ENCODE assay signal across 14 cellular contexts in the genomic region with DNA sequence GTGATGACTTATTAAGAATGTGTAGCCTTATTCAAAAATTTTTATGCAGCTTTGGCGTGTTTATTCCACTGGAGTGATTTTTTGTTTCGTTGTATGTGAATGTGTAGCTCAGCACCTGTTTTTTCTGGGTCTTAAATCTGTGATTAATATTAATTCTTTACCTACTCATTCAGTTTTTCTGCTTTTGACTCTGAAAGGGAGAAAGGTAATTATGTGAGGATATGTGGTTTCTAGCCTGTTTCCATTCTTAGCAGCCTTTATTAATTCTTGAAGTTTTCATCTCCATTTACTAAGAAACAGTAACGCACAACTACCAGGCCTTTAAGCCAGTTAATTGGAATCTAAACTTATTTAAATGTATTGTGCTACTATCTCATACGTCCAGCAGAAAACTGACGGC.
"Had no signal": no experiment of that assay in that cellular context is flagged by ENCODE, and none has a peak within 500 bp of the region (broad histone marks: within the 10 kb centered on the region; RNA-seq: fewer than 3 reads in every experiment).

No MANE protein-coding gene starts in this region.

- H3K27ac Mint-ChIP-seq: activated B cell treated with CpG ODN at 0.5 μM for 24 hours; activated naive CD8-positive, alpha-beta T cell treated with anti-CD3 and anti-CD28 coated beads, Interleukin-2, amount 10 ng/mL, durations not matched to agents 7 days and 5 days had no signal

- FAIRE-seq: TTC549, urothelium cell line had no signal

- H3K4me3 ChIP-seq: colonic mucosa, left ventricle myocardium inferior, mucosa of descending colon, prostate gland had no signal

- H3K4me3 Mint-ChIP-seq: activated B cell treated with CpG ODN at 0.5 μM for 24 hours; activated naive CD8-positive, alpha-beta T cell treated with anti-CD3 and anti-CD28 coated beads, Interleukin-2, amount 10 ng/mL, durations not matched to agents 7 days and 5 days; brain; naive thymus-derived CD4-positive, alpha-beta T cell had no signal

- H3K27me3 Mint-ChIP-seq: activated B cell treated with CpG ODN at 0.5 μM for 24 hours; activated naive CD8-positive, alpha-beta T cell treated with anti-CD3 and anti-CD28 coated beads, Interleukin-2, amount 10 ng/mL, durations not matched to agents 7 days and 5 days; brain; naive thymus-derived CD4-positive, alpha-beta T cell had no signal

- H3K9me3 ChIP-seq: colonic mucosa, left ventricle myocardium inferior, mucosa of descending colon, prostate gland had no signal

- DNase-seq: activated B cell treated with CpG ODN at 0.5 μM for 24 hours; activated effector memory CD4-positive, alpha-beta T cell treated with anti-CD3 and anti-CD28 coated beads, Interleukin-2, amount 50 U/mL, for 16 hours; activated naive CD8-positive, alpha-beta T cell treated with anti-CD3 and anti-CD28 coated beads, Interleukin-2, amount 10 ng/mL, durations not matched to agents 7 days and 5 days; central memory CD4-positive, alpha-beta T cell; colonic mucosa; foreskin fibroblast; left ventricle myocardium inferior; mucosa of descending colon; naive thymus-derived CD4-positive, alpha-beta T cell had no signal

- H3K36me3 ChIP-seq: colonic mucosa, prostate gland had no signal

- ATAC-seq: mucosa of descending colon; naive thymus-derived CD4-positive, alpha-beta T cell; sciatic nerve had no signal

- H3K27ac ChIP-seq: colonic mucosa, left ventricle myocardium inferior, prostate gland had no signal

- H3K9me3 Mint-ChIP-seq: activated B cell treated with CpG ODN at 0.5 μM for 24 hours; activated naive CD8-positive, alpha-beta T cell treated with anti-CD3 and anti-CD28 coated beads, Interleukin-2, amount 10 ng/mL, durations not matched to agents 7 days and 5 days; brain had no signal

- H3K4me1 ChIP-seq: colonic mucosa, prostate gland had no signal

- H3K27me3 ChIP-seq: colonic mucosa had no signal
